Comparison of ENCODE assay signal across 1 cellular context in genomic region chr6:4059115-4059777, GRCh38.
TF ChIP-seq lines count a peak whose summit lies in the region.

No MANE protein-coding gene starts in this region.

TF ChIP-seq in HepG2, 621 proteins besides CTCF, POLR2A, EP300 and RAD21 (continued from another document and continues in another):
- TF ChIP-seq KIAA2018 (CRISPR knock-in tag; IDR thresholded peaks at IDR 0.05; ENCODE audit: borderline replicate concordance) (no peak), ISL2 (CRISPR knock-in tag; IDR thresholded peaks at IDR 0.05) (no peak), ZFP90 (CRISPR knock-in tag; IDR thresholded peaks at IDR 0.05; ENCODE audit: borderline replicate concordance) (no peak), MATR3 (CRISPR knock-in tag; IDR thresholded peaks at IDR 0.05) (no peak), ATF5 (CRISPR knock-in tag; IDR thresholded peaks at IDR 0.05; ENCODE audit: low read depth) (no peak), KAT7 (CRISPR knock-in tag; IDR thresholded peaks at IDR 0.05; ENCODE audit: borderline replicate concordance) (no peak), ZNF607 (CRISPR knock-in tag; IDR thresholded peaks at IDR 0.05; ENCODE audit: borderline replicate concordance) (no peak), GMEB2 (CRISPR knock-in tag; IDR thresholded peaks at IDR 0.05; ENCODE audit: low read depth) (no peak), DBP (CRISPR knock-in tag; IDR thresholded peaks at IDR 0.05; ENCODE audit: not compliant biosample characterization) (no peak), ZNF143 (CRISPR knock-in tag; IDR thresholded peaks at IDR 0.05) (no peak), ARID4A (CRISPR knock-in tag; IDR thresholded peaks at IDR 0.05; ENCODE audit: borderline replicate concordance) (no peak), CERS6 (CRISPR knock-in tag; IDR thresholded peaks at IDR 0.05) (no peak), MLXIP (CRISPR knock-in tag; IDR thresholded peaks at IDR 0.05; ENCODE audit: borderline replicate concordance) (no peak), ZNF790 (CRISPR knock-in tag; IDR thresholded peaks at IDR 0.05; ENCODE audit: borderline replicate concordance) (no peak), ZNF746 (CRISPR knock-in tag; IDR thresholded peaks at IDR 0.05) (no peak)
- TF ChIP-seq, protein P1, sequence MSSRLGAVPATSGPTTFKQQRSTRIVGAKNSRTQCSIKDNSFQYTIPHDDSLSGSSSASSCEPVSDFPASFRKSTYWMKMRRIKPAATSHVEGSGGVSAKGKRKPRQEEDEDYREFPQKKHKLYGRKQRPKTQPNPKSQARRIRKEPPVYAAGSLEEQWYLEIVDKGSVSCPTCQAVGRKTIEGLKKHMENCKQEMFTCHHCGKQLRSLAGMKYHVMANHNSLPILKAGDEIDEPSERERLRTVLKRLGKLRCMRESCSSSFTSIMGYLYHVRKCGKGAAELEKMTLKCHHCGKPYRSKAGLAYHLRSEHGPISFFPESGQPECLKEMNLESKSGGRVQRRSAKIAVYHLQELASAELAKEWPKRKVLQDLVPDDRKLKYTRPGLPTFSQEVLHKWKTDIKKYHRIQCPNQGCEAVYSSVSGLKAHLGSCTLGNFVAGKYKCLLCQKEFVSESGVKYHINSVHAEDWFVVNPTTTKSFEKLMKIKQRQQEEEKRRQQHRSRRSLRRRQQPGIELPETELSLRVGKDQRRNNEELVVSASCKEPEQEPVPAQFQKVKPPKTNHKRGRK (CRISPR knock-in tag; IDR thresholded peaks at IDR 0.05) = no peak
- TF ChIP-seq, protein P2, sequence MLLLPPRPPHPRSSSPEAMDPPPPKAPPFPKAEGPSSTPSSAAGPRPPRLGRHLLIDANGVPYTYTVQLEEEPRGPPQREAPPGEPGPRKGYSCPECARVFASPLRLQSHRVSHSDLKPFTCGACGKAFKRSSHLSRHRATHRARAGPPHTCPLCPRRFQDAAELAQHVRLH (CRISPR knock-in tag; IDR thresholded peaks at IDR 0.05; ENCODE audit: borderline replicate concordance, low read depth) = 0 out of 2 replicates have a peak, but pooled peaks have one; percentile 43
- TF ChIP-seq, protein P3, sequence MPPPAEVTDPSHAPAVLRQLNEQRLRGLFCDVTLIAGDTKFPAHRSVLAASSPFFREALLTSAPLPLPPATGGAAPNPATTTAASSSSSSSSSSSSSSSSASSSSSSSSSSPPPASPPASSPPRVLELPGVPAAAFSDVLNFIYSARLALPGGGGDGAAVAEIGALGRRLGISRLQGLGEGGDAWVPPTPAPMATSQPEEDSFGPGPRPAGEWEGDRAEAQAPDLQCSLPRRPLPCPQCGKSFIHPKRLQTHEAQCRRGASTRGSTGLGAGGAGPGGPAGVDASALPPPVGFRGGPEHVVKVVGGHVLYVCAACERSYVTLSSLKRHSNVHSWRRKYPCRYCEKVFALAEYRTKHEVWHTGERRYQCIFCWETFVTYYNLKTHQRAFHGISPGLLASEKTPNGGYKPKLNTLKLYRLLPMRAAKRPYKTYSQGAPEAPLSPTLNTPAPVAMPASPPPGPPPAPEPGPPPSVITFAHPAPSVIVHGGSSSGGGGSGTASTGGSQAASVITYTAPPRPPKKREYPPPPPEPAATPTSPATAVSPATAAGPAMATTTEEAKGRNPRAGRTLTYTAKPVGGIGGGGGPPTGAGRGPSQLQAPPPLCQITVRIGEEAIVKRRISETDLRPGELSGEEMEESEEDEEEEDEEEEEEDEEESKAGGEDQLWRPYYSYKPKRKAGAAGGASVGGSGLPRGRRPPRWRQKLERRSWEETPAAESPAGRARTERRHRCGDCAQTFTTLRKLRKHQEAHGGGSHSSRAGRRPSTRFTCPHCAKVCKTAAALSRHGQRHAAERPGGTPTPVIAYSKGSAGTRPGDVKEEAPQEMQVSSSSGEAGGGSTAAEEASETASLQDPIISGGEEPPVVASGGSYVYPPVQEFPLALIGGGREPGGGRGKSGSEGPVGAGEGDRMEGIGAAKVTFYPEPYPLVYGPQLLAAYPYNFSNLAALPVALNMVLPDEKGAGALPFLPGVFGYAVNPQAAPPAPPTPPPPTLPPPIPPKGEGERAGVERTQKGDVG (CRISPR knock-in tag; IDR thresholded peaks at IDR 0.05; ENCODE audit: borderline replicate concordance) = no peak
- TF ChIP-seq, protein P4, sequence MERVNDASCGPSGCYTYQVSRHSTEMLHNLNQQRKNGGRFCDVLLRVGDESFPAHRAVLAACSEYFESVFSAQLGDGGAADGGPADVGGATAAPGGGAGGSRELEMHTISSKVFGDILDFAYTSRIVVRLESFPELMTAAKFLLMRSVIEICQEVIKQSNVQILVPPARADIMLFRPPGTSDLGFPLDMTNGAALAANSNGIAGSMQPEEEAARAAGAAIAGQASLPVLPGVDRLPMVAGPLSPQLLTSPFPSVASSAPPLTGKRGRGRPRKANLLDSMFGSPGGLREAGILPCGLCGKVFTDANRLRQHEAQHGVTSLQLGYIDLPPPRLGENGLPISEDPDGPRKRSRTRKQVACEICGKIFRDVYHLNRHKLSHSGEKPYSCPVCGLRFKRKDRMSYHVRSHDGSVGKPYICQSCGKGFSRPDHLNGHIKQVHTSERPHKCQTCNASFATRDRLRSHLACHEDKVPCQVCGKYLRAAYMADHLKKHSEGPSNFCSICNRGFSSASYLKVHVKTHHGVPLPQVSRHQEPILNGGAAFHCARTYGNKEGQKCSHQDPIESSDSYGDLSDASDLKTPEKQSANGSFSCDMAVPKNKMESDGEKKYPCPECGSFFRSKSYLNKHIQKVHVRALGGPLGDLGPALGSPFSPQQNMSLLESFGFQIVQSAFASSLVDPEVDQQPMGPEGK (CRISPR knock-in tag; IDR thresholded peaks at IDR 0.05) = peak; percentile 29; the same call in 1 of the 2 replicates
